Comparison of ENCODE assay signal across 8 cellular contexts in genomic region chr14:50362791-50363733, GRCh38. TPM values are rescaled to one million over a fixed set of nuclear protein-coding genes. Genes with fewer than 3 reads are reported as not detected.
DNase-seq lines count a peak whose midpoint lies in the region; ATAC-seq and TF ChIP-seq lines count a peak whose summit lies in the region.

No MANE protein-coding gene starts in this region.

- H3K36me3 Mint-ChIP-seq in activated CD4-positive, alpha-beta memory T cell treated with anti-CD3 and anti-CD28 coated beads, Interleukin-2, amount 10 ng/mL, durations not matched to agents 7 days and 5 days (ENCODE audit: low read depth) = peaks cover 12% of the 10 kb centered on the region

- no peak for TF ChIP-seq CTCF in tibial artery (IDR thresholded peaks at IDR 0.05)

- CTCF ChIA-PET in activated CD4-positive, alpha-beta memory T cell treated with anti-CD3 and anti-CD28 coated beads, Interleukin-2, amount 10 ng/mL, durations not matched to agents 7 days and 5 days (lab: Charles Lee) = interaction anchor here (1.1 to 4.7 kb wide), 3 partner anchors 13 to 51 kb away, joined by 5 to 26 read pairs (median 6); partner anchors contain the start of genes DMAC2L and L2HGDH

- H3K9me3 ChIP-seq in right cardiac atrium (ENCODE audit: control insufficient read depth, low read length) = no peaks in the 10 kb centered on the region
- no peaks in the 10 kb centered on the region for H3K9me3 ChIP-seq in tibial artery

- peaks cover 25% of the 10 kb centered on the region for H3K4me1 Mint-ChIP-seq in activated CD4-positive, alpha-beta memory T cell treated with anti-CD3 and anti-CD28 coated beads, Interleukin-2, amount 10 ng/mL, durations not matched to agents 7 days and 5 days

- H3K27me3 ChIP-seq in right cardiac atrium (ENCODE audit: control insufficient read depth, insufficient read depth) (no peaks in the 10 kb centered on the region), tibial artery (no peaks in the 10 kb centered on the region)

- intact Hi-C loops in right cardiac atrium (cut with DNase I) = no loop called here
- intact Hi-C loops in tibial artery (cut with DNase I; ENCODE audit: low total_unique reads) = no loop called here

- H3K9me3 Mint-ChIP-seq in activated CD4-positive, alpha-beta memory T cell treated with anti-CD3 and anti-CD28 coated beads, Interleukin-2, amount 10 ng/mL, durations not matched to agents 7 days and 5 days = peaks cover 3% of the 10 kb centered on the region

- WGBS in right cardiac atrium = 74% methylated on average over 14 of the region's 14 CpGs

- H3K27ac ChIP-seq in right cardiac atrium (ENCODE audit: low read length) = peak overlapping the region; percentile 29
- peak overlapping the region; percentile 3 to 46 for H3K27ac ChIP-seq in tibial artery

- peak overlapping the region; percentile 90 for H3K27ac Mint-ChIP-seq in activated CD4-positive, alpha-beta memory T cell treated with anti-CD3 and anti-CD28 coated beads, Interleukin-2, amount 10 ng/mL, durations not matched to agents 7 days and 5 days

- DNase-seq in SIG-M5 treated with dmso at 0.1 percent for 504 hours (lab: John Stamatoyannopoulos, UW; ENCODE audit: unreplicated experiment) (peak; percentile 16), SIG-M5 (lab: John Stamatoyannopoulos, UW) (no peak), right cardiac atrium (no peak), tibial artery (no peak), D341Med (ENCODE audit: low spot score) (no peak), NCI-H1930 (lab: John Stamatoyannopoulos, UW) (no peak)
- peak; percentile 61 for DNase-seq in activated CD4-positive, alpha-beta memory T cell treated with anti-CD3 and anti-CD28 coated beads, Interleukin-2, amount 10 ng/mL, durations not matched to agents 7 days and 5 days

- ATAC-seq in HG03097 (IDR thresholded peaks at IDR 0.05; ENCODE audit: low FRiP score, unreplicated experiment) = peak; percentile 23
- ATAC-seq in right cardiac atrium = peak in 1 of 2 donors; percentile 14

- peaks cover 4% of the 10 kb centered on the region for H3K27me3 Mint-ChIP-seq in activated CD4-positive, alpha-beta memory T cell treated with anti-CD3 and anti-CD28 coated beads, Interleukin-2, amount 10 ng/mL, durations not matched to agents 7 days and 5 days

- peak overlapping the region; percentile 79 for H3K4me3 Mint-ChIP-seq in activated CD4-positive, alpha-beta memory T cell treated with anti-CD3 and anti-CD28 coated beads, Interleukin-2, amount 10 ng/mL, durations not matched to agents 7 days and 5 days

- peaks cover 0 to 2% (median 0%) of the 10 kb centered on the region in 3 donors for H3K36me3 ChIP-seq in tibial artery

- peak overlapping the region; percentile 4 for H3K4me3 ChIP-seq in right cardiac atrium (ENCODE audit: low read length)
- peak overlapping the region; percentile 25 to 27 for H3K4me3 ChIP-seq in tibial artery

- H3K4me1 ChIP-seq in right cardiac atrium (ENCODE audit: control insufficient read depth, insufficient read depth, low read length) (no peaks in the 10 kb centered on the region), tibial artery (peaks cover 0 to 13% (median 1%) of the 10 kb centered on the region in 4 donors)

- POLR2A ChIA-PET in activated CD4-positive, alpha-beta memory T cell treated with anti-CD3 and anti-CD28 coated beads, Interleukin-2, amount 10 ng/mL, durations not matched to agents 7 days and 5 days (lab: Charles Lee) = interaction anchor here (0.7 to 3.1 kb wide), 25 partner anchors 10 to 1498 kb away, joined by 3 to 32 read pairs (median 4); partner anchors contain the start of genes CDKL1, DMAC2L, GNG2 and L2HGDH

RNA-seq across cellular contexts. Expression of gene CDKL1, which starts 33.6 kb away (rescaled TPM):
- total RNA-seq in activated CD4-positive, alpha-beta memory T cell treated with anti-CD3 and anti-CD28 coated beads, Interleukin-2, amount 10 ng/mL, durations not matched to agents 7 days and 5 days = 1 to 10 TPM; 5.3 to 8.8 TPM
- 1 to 10 TPM; 1.8 to 4.7 (median 3.5) TPM for total RNA-seq in right cardiac atrium
- 1.0 TPM for polyA plus RNA-seq in right cardiac atrium

RNA-seq across cellular contexts. Expression of gene DMAC2L, which starts 50.9 kb away (rescaled TPM):
- 10 to 100 TPM; 12.2 to 12.6 TPM for total RNA-seq in activated CD4-positive, alpha-beta memory T cell treated with anti-CD3 and anti-CD28 coated beads, Interleukin-2, amount 10 ng/mL, durations not matched to agents 7 days and 5 days
- 10 to 100 TPM; 14.8 to 23.6 (median 19.3) TPM for total RNA-seq in right cardiac atrium
- polyA plus RNA-seq in right cardiac atrium = 19.9 TPM

RNA-seq across cellular contexts. Expression of gene L2HGDH, which starts 51.0 kb away (rescaled TPM):
- total RNA-seq in activated CD4-positive, alpha-beta memory T cell treated with anti-CD3 and anti-CD28 coated beads, Interleukin-2, amount 10 ng/mL, durations not matched to agents 7 days and 5 days = 10 to 100 TPM in 1 of 2 experiments, 1 to 10 TPM in 1; 9.7 to 10.0 TPM
- total RNA-seq in right cardiac atrium = 1 to 10 TPM; 5.2 to 9.4 (median 7.7) TPM
- polyA plus RNA-seq in right cardiac atrium = 4.4 TPM

Comparison
In these comparisons a context has a peak if more than half of its experiments do, and no peak if none do; other contexts are left out.
1. DNase-seq: peak in SIG-M5 treated with dmso at 0.1 percent for 504 hours (single experiment) and activated CD4-positive, alpha-beta memory T cell treated with anti-CD3 and anti-CD28 coated beads, Interleukin-2, amount 10 ng/mL, durations not matched to agents 7 days and 5 days (single experiment); none in SIG-M5 (single experiment), right cardiac atrium (0 of 3), tibial artery (0 of 2), D341Med (single experiment) and NCI-H1930 (0 of 2).